1 cellular context compared by ENCODE assay signal in the genomic region with DNA sequence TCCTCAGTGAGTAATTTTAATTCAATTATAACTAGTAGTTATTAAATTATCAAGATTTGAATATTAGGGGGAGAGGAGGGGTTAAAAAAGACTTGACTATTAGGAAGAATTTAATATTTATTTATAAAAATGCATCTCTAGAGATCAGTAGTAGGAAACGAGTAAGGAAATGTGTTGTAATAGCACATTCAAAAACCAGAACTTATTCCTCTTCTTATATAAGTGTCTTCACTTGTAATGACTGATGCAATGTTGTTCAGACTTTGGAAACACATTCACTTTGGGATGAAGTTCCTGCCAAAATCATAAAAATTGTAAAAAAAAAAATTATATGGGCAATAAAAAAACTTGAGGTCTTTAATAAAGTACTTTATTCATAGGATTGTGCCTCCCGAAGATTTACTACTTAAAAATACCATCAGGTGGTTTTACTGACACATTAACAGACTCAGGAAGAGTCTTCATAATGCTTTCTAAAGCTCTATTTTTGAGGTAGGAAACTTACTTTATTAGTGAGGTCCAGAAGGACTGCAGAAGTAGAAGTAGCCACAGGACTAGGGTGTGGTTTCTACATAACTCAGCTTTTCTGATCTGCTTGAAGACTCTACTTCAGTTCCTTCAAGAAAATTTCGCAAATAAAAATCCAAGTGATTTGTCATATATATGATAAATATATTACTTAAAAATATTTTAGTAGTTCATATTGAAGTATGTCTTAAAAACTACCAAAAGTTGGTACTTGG.
TF ChIP-seq lines count a peak whose summit lies in the region.

No MANE protein-coding gene starts in this region.

TF ChIP-seq in GM12878, 131 proteins besides CTCF, POLR2A, EP300 and RAD21:
- TF ChIP-seq, protein P1, sequence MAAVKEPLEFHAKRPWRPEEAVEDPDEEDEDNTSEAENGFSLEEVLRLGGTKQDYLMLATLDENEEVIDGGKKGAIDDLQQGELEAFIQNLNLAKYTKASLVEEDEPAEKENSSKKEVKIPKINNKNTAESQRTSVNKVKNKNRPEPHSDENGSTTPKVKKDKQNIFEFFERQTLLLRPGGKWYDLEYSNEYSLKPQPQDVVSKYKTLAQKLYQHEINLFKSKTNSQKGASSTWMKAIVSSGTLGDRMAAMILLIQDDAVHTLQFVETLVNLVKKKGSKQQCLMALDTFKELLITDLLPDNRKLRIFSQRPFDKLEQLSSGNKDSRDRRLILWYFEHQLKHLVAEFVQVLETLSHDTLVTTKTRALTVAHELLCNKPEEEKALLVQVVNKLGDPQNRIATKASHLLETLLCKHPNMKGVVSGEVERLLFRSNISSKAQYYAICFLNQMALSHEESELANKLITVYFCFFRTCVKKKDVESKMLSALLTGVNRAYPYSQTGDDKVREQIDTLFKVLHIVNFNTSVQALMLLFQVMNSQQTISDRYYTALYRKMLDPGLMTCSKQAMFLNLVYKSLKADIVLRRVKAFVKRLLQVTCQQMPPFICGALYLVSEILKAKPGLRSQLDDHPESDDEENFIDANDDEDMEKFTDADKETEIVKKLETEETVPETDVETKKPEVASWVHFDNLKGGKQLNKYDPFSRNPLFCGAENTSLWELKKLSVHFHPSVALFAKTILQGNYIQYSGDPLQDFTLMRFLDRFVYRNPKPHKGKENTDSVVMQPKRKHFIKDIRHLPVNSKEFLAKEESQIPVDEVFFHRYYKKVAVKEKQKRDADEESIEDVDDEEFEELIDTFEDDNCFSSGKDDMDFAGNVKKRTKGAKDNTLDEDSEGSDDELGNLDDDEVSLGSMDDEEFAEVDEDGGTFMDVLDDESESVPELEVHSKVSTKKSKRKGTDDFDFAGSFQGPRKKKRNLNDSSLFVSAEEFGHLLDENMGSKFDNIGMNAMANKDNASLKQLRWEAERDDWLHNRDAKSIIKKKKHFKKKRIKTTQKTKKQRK (IDR thresholded peaks at IDR 0.05; ENCODE audit: low read depth, low read length), result no peak
- TF ChIP-seq, protein P2, sequence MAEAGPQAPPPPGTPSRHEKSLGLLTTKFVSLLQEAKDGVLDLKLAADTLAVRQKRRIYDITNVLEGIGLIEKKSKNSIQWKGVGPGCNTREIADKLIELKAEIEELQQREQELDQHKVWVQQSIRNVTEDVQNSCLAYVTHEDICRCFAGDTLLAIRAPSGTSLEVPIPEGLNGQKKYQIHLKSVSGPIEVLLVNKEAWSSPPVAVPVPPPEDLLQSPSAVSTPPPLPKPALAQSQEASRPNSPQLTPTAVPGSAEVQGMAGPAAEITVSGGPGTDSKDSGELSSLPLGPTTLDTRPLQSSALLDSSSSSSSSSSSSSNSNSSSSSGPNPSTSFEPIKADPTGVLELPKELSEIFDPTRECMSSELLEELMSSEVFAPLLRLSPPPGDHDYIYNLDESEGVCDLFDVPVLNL (IDR thresholded peaks at IDR 0.05; ENCODE audit: low read depth, low read length), result no peak
- no peak for TF ChIP-seq EED (IDR thresholded peaks at IDR 0.05; ENCODE audit: low read depth)
- no peak for TF ChIP-seq CREM (IDR thresholded peaks at IDR 0.05; ENCODE audit: low read depth)
- no peak for TF ChIP-seq POLR2AphosphoS5 (IDR thresholded peaks at IDR 0.05; ENCODE audit: low read length)
- TF ChIP-seq ZNF24 (IDR thresholded peaks at IDR 0.05), result no peak
- no peak for TF ChIP-seq YBX1 (IDR thresholded peaks at IDR 0.05)
TF ChIP-seq in GM12878: peak in this region for 0.
